9 cellular contexts compared by ENCODE assay signal in genomic region chr7:37285701-37286475, GRCh38.
DNase-seq lines count a peak whose midpoint lies in the region; ATAC-seq and TF ChIP-seq lines count a peak whose summit lies in the region.
"Had no signal": no experiment of that assay in that cellular context is flagged by ENCODE, and none has a peak within 500 bp of the region (broad histone marks: within the 10 kb centered on the region; RNA-seq: fewer than 3 reads in every experiment).

No MANE protein-coding gene starts in this region.

- H3K27ac ChIP-seq in KOPT-K1 (ENCODE audit: low read depth, low read length, poor library complexity, severe bottlenecking) (peak overlapping the region; percentile 2), WERI-Rb-1 (no peak overlapping the region)

- H3K36me3 Mint-ChIP-seq in activated naive CD4-positive, alpha-beta T cell treated with anti-CD3 and anti-CD28 coated beads, Interleukin-2, amount 50 U/mL, for 72 hours, result peaks cover 0 to 8% of the 10 kb centered on the region in 2 donors
- peaks cover 7% of the 10 kb centered on the region for H3K36me3 Mint-ChIP-seq in activated T-helper 1 cell treated with anti-CD3 and anti-CD28 coated beads, Interleukin-12 subunit alpha, Interleukin-12 subunit beta, Interleukin-2, Interleukin-4 antibody, amounts not matched to agents 30 ng/mL and 10 ng/mL and 1 ng/mL, durations not matched to agents 14 hours and 24 hours and 36 hours (ENCODE audit: low read depth)

- DNase-seq in GM12865 (ENCODE audit: low read depth) (peak; percentile 9), mucosa of descending colon (peak in 1 of 3 donors; percentile 23), WERI-Rb-1 (no peak)
- no peak for DNase-seq in activated naive CD4-positive, alpha-beta T cell treated with anti-CD3 and anti-CD28 coated beads, Interleukin-2, amount 50 U/mL, for 72 hours (ENCODE audit: low spot score in 2 of 2)
- no peak for DNase-seq in activated T-helper 1 cell treated with anti-CD3 and anti-CD28 coated beads, Interleukin-12 subunit alpha, Interleukin-12 subunit beta, Interleukin-2, Interleukin-4 antibody, amounts not matched to agents 30 ng/mL and 10 ng/mL and 1 ng/mL, durations not matched to agents 14 hours and 24 hours and 36 hours (ENCODE audit: low spot score)
- no peak for DNase-seq in stimulated activated naive CD8-positive, alpha-beta T cell treated with anti-CD3 and anti-CD28 coated beads, Interleukin-15, Interleukin-2, amounts not matched to agents 100 U/mL and 50 U/mL, for 24 hours
- DNase-seq in activated CD4-positive, CD25-positive, alpha-beta regulatory T cell treated with anti-CD3 and anti-CD28 coated beads, Interleukin-2, amount 50 U/mL, for 72 hours, result no peak
- DNase-seq: posterior cingulate gyrus had no signal

- no peaks in the 10 kb centered on the region for H3K4me1 ChIP-seq in mucosa of descending colon (ENCODE audit: low read depth)

- H3K4me3 ChIP-seq in GM12865 (ENCODE audit: low read depth, low read length) (no peak overlapping the region), mucosa of descending colon (no peak overlapping the region), WERI-Rb-1 (ENCODE audit: low read depth, low read length) (no peak overlapping the region)

- H3K4me3 Mint-ChIP-seq in activated T-helper 1 cell treated with anti-CD3 and anti-CD28 coated beads, Interleukin-12 subunit alpha, Interleukin-12 subunit beta, Interleukin-2, Interleukin-4 antibody, amounts not matched to agents 30 ng/mL and 10 ng/mL and 1 ng/mL, durations not matched to agents 14 hours and 24 hours and 36 hours, result no peak overlapping the region

- intact Hi-C loops in mucosa of descending colon (cut with DNase I, micrococcal nuclease), result no loop called here
- intact Hi-C loops in activated T-helper 1 cell treated with anti-CD3 and anti-CD28 coated beads, Interleukin-12 subunit alpha, Interleukin-12 subunit beta, Interleukin-2, Interleukin-4 antibody, amounts not matched to agents 30 ng/mL and 10 ng/mL and 1 ng/mL, durations not matched to agents 14 hours and 24 hours and 36 hours (cut with micrococcal nuclease), result loop anchor here (2.0 kb wide), 3 partner anchors 21 to 209 kb away; no protein-coding TSS in a partner anchor

- peaks cover 44% of the 10 kb centered on the region for H3K36me3 ChIP-seq in KOPT-K1 (ENCODE audit: insufficient read depth, low read length)
- H3K36me3 ChIP-seq in mucosa of descending colon (ENCODE audit: low read depth), result no peaks in the 10 kb centered on the region
- no peaks in the 10 kb centered on the region for H3K36me3 ChIP-seq in WERI-Rb-1

- peak; percentile 33 to 56 for ATAC-seq in activated naive CD4-positive, alpha-beta T cell treated with anti-CD3 and anti-CD28 coated beads, Interleukin-2, amount 50 U/mL, for 72 hours
- ATAC-seq in mucosa of descending colon, result peak; percentile 31
- no peak for ATAC-seq in stimulated activated naive CD8-positive, alpha-beta T cell treated with anti-CD3 and anti-CD28 coated beads, Interleukin-15, Interleukin-2, amounts not matched to agents 100 U/mL and 50 U/mL, for 24 hours

- H3K27ac Mint-ChIP-seq in activated naive CD4-positive, alpha-beta T cell treated with anti-CD3 and anti-CD28 coated beads, Interleukin-2, amount 50 U/mL, for 72 hours, result peak overlapping the region in 1 of 2 donors; percentile 65
- H3K27ac Mint-ChIP-seq in activated T-helper 1 cell treated with anti-CD3 and anti-CD28 coated beads, Interleukin-12 subunit alpha, Interleukin-12 subunit beta, Interleukin-2, Interleukin-4 antibody, amounts not matched to agents 30 ng/mL and 10 ng/mL and 1 ng/mL, durations not matched to agents 14 hours and 24 hours and 36 hours, result no peak overlapping the region

- peaks cover 40% of the 10 kb centered on the region for H3K4me1 Mint-ChIP-seq in activated T-helper 1 cell treated with anti-CD3 and anti-CD28 coated beads, Interleukin-12 subunit alpha, Interleukin-12 subunit beta, Interleukin-2, Interleukin-4 antibody, amounts not matched to agents 30 ng/mL and 10 ng/mL and 1 ng/mL, durations not matched to agents 14 hours and 24 hours and 36 hours (ENCODE audit: low read depth)

- no peaks in the 10 kb centered on the region for H3K27me3 ChIP-seq in WERI-Rb-1 (ENCODE audit: insufficient read depth, low read depth, severe bottlenecking)

- no peak for TF ChIP-seq CTCF in GM12865 (IDR thresholded peaks at IDR 0.05; ENCODE audit: insufficient read depth, low read depth, low read length, missing control alignments)
- TF ChIP-seq CTCF in mucosa of descending colon (IDR thresholded peaks at IDR 0.05), result no peak
- TF ChIP-seq CTCF in WERI-Rb-1 (IDR thresholded peaks at IDR 0.05; ENCODE audit: low read depth, low read length), result no peak

- H3K9me3 Mint-ChIP-seq in activated naive CD4-positive, alpha-beta T cell treated with anti-CD3 and anti-CD28 coated beads, Interleukin-2, amount 50 U/mL, for 72 hours, result no peaks in the 10 kb centered on the region
- H3K9me3 Mint-ChIP-seq in activated T-helper 1 cell treated with anti-CD3 and anti-CD28 coated beads, Interleukin-12 subunit alpha, Interleukin-12 subunit beta, Interleukin-2, Interleukin-4 antibody, amounts not matched to agents 30 ng/mL and 10 ng/mL and 1 ng/mL, durations not matched to agents 14 hours and 24 hours and 36 hours, result no peaks in the 10 kb centered on the region

- no peaks in the 10 kb centered on the region for H3K9me3 ChIP-seq in KOPT-K1 (ENCODE audit: insufficient read depth, low read length, poor library complexity, severe bottlenecking)
- H3K9me3 ChIP-seq in mucosa of descending colon, result no peaks in the 10 kb centered on the region
- no peaks in the 10 kb centered on the region for H3K9me3 ChIP-seq in WERI-Rb-1 (ENCODE audit: severe bottlenecking)

- no peaks in the 10 kb centered on the region for H3K27me3 Mint-ChIP-seq in activated T-helper 1 cell treated with anti-CD3 and anti-CD28 coated beads, Interleukin-12 subunit alpha, Interleukin-12 subunit beta, Interleukin-2, Interleukin-4 antibody, amounts not matched to agents 30 ng/mL and 10 ng/mL and 1 ng/mL, durations not matched to agents 14 hours and 24 hours and 36 hours (ENCODE audit: insufficient read depth)
